ENCODE assay signal across 15 cellular contexts in the genomic region with DNA sequence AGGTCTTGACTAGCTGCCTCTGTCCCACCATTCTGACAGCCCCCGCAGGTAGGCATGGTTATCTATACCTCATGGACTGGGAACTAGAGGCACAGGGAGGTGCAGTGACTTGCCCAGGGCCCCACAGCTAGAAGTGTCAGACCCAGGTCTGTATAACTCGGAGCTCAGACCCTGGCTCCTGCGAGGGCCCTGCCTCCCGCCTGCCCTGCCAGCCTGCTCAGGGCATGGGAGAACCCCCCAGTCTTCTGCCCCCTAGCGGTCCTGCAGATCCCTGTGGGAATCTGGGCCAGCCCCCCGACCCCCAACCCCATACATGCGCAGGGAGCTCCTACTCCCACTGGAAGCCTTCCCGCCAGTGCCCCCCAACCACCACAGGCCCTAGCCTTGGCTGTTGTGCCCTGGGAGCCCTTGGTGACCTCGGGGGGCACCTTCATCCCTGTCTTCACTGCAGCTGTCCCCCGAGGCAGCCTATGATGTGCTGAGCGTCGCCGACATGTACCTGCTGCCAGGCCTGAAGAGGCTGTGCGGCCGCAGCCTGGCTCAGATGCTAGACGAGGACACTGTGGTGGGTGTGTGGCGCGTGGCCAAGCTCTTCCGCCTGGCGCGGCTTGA. TPM values are rescaled to one million over a fixed set of nuclear protein-coding genes. Genes with fewer than 3 reads are reported as not detected.
A peak's percentile ranks its signal among the peaks of the same experiment; 100 is the strongest.
DNase-seq lines count a peak whose midpoint lies in the region; ATAC-seq and TF ChIP-seq lines count a peak whose summit lies in the region.
"Had no signal": no experiment of that assay in that cellular context is flagged by ENCODE, and none has a peak within 500 bp of the region (broad histone marks: within the 10 kb centered on the region; RNA-seq: fewer than 3 reads in every experiment).

No MANE protein-coding gene starts in this region.

- H3K27ac Mint-ChIP-seq in activated B cell treated with CpG ODN at 0.5 μM for 24 hours: no peak overlapping the region
- no peak overlapping the region for H3K27ac Mint-ChIP-seq in stimulated activated effector memory CD8-positive, alpha-beta T cell treated with anti-CD3 and anti-CD28 coated beads, Interleukin-12 subunit alpha, Interleukin-12 subunit beta, amount 100 ng/mL, for 72 hours
- no peak overlapping the region for H3K27ac Mint-ChIP-seq in stimulated activated memory B cell treated with anti-CD40 and anti-IgM and Interleukin-4, amounts not matched to agents 10 μg/mL and 1 μg/mL and 100 μg/mL, for 72 hours
- H3K27ac Mint-ChIP-seq: activated naive CD8-positive, alpha-beta T cell treated with anti-CD3 and anti-CD28 coated beads, Interleukin-2, amount 50 U/mL, for 24 hours; IgD-negative memory B cell had no signal

- no peaks in the 10 kb centered on the region for H3K27me3 Mint-ChIP-seq in activated B cell treated with CpG ODN at 0.5 μM for 24 hours
- H3K27me3 Mint-ChIP-seq in stimulated activated memory B cell treated with anti-CD40 and anti-IgM and Interleukin-4, amounts not matched to agents 10 μg/mL and 1 μg/mL and 100 μg/mL, for 72 hours: no peaks in the 10 kb centered on the region
- H3K27me3 Mint-ChIP-seq: activated naive CD8-positive, alpha-beta T cell treated with anti-CD3 and anti-CD28 coated beads, Interleukin-2, amount 50 U/mL, for 24 hours; IgD-negative memory B cell had no signal

- peaks cover 27% of the 10 kb centered on the region for H3K4me1 Mint-ChIP-seq in activated B cell treated with CpG ODN at 0.5 μM for 24 hours
- peaks cover 25% of the 10 kb centered on the region for H3K4me1 Mint-ChIP-seq in stimulated activated effector memory CD8-positive, alpha-beta T cell treated with anti-CD3 and anti-CD28 coated beads, Interleukin-12 subunit alpha, Interleukin-12 subunit beta, amount 100 ng/mL, for 72 hours
- H3K4me1 Mint-ChIP-seq in stimulated activated memory B cell treated with anti-CD40 and anti-IgM and Interleukin-4, amounts not matched to agents 10 μg/mL and 1 μg/mL and 100 μg/mL, for 72 hours: peaks cover 40% of the 10 kb centered on the region

- H3K4me3 ChIP-seq in MG63: no peak overlapping the region
- H3K4me3 ChIP-seq: lower lobe of right lung, thoracic aorta had no signal

- no peaks in the 10 kb centered on the region for H3K9me3 ChIP-seq in MG63
- H3K9me3 ChIP-seq: lower lobe of right lung, thoracic aorta had no signal

- CTCF ChIA-PET in activated B cell treated with CpG ODN at 0.5 μM for 24 hours (lab: Charles Lee): interaction anchor here (1.0 to 1.4 kb wide), 3 partner anchors 16 to 105 kb away, joined by 3 read pairs; no protein-coding TSS in a partner anchor

- peaks cover 32% of the 10 kb centered on the region for H3K36me3 Mint-ChIP-seq in activated B cell treated with CpG ODN at 0.5 μM for 24 hours (ENCODE audit: low read depth)
- H3K36me3 Mint-ChIP-seq in stimulated activated effector memory CD8-positive, alpha-beta T cell treated with anti-CD3 and anti-CD28 coated beads, Interleukin-12 subunit alpha, Interleukin-12 subunit beta, amount 100 ng/mL, for 72 hours: peaks cover 12% of the 10 kb centered on the region
- peaks cover 23% of the 10 kb centered on the region for H3K36me3 Mint-ChIP-seq in stimulated activated memory B cell treated with anti-CD40 and anti-IgM and Interleukin-4, amounts not matched to agents 10 μg/mL and 1 μg/mL and 100 μg/mL, for 72 hours

- no peaks in the 10 kb centered on the region for H3K27me3 ChIP-seq in MG63

- H3K9me3 Mint-ChIP-seq in activated B cell treated with CpG ODN at 0.5 μM for 24 hours: no peaks in the 10 kb centered on the region
- H3K9me3 Mint-ChIP-seq in stimulated activated effector memory CD8-positive, alpha-beta T cell treated with anti-CD3 and anti-CD28 coated beads, Interleukin-12 subunit alpha, Interleukin-12 subunit beta, amount 100 ng/mL, for 72 hours: no peaks in the 10 kb centered on the region
- H3K9me3 Mint-ChIP-seq in stimulated activated memory B cell treated with anti-CD40 and anti-IgM and Interleukin-4, amounts not matched to agents 10 μg/mL and 1 μg/mL and 100 μg/mL, for 72 hours: peaks cover 2% of the 10 kb centered on the region
- H3K9me3 Mint-ChIP-seq: activated naive CD8-positive, alpha-beta T cell treated with anti-CD3 and anti-CD28 coated beads, Interleukin-2, amount 50 U/mL, for 24 hours had no signal

- intact Hi-C loops in activated B cell treated with CpG ODN at 0.5 μM for 24 hours (cut with micrococcal nuclease): no loop called here

- no peak for ATAC-seq in activated B cell treated with CpG ODN at 0.5 μM for 24 hours (ENCODE audit: low read depth)
- peak; percentile 2 for ATAC-seq in stimulated activated effector memory CD8-positive, alpha-beta T cell treated with anti-CD3 and anti-CD28 coated beads, Interleukin-12 subunit alpha, Interleukin-12 subunit beta, amount 100 ng/mL, for 72 hours
- ATAC-seq in stimulated activated memory B cell treated with anti-CD40 and anti-IgM and Interleukin-4, amounts not matched to agents 10 μg/mL and 1 μg/mL and 100 μg/mL, for 72 hours: no peak
- ATAC-seq: activated naive CD8-positive, alpha-beta T cell treated with anti-CD3 and anti-CD28 coated beads, Interleukin-2, amount 50 U/mL, for 24 hours; HCT116; lower lobe of right lung had no signal

- peak; percentile 46 for DNase-seq in NCI-H82 (lab: John Stamatoyannopoulos, UW)
- DNase-seq in NCI-H82 treated with DMSO at 0.1 percent for 48 hours (lab: John Stamatoyannopoulos, UW; ENCODE audit: unreplicated experiment): no peak
- peak; percentile 13 for DNase-seq in activated B cell treated with CpG ODN at 0.5 μM for 24 hours
- peak; percentile 46 for DNase-seq in iPS-NIHi7 (ENCODE audit: extremely low spot score)
- no peak for DNase-seq in stimulated activated effector memory CD8-positive, alpha-beta T cell treated with anti-CD3 and anti-CD28 coated beads, Interleukin-12 subunit alpha, Interleukin-12 subunit beta, amount 100 ng/mL, for 72 hours (ENCODE audit: low spot score in 2 of 2)
- DNase-seq in MG63: no peak
- no peak for DNase-seq in stimulated activated CD4-positive, alpha-beta T cell treated with anti-CD3 and anti-CD28 coated beads, Interleukin-1b, Interleukin-23, amount 100 ng/mL, for 48 hours
- DNase-seq: 8988T; activated naive CD8-positive, alpha-beta T cell treated with anti-CD3 and anti-CD28 coated beads, Interleukin-2, amount 50 U/mL, for 24 hours; lower lobe of right lung; NCI-H2081 had no signal

- TF ChIP-seq CTCF in activated B cell treated with CpG ODN at 0.5 μM for 24 hours (IDR thresholded peaks at IDR 0.05): no peak

- peaks cover 14% of the 10 kb centered on the region for H3K36me3 ChIP-seq in MG63

- H3K4me3 Mint-ChIP-seq in activated B cell treated with CpG ODN at 0.5 μM for 24 hours: no peak overlapping the region
- no peak overlapping the region for H3K4me3 Mint-ChIP-seq in stimulated activated effector memory CD8-positive, alpha-beta T cell treated with anti-CD3 and anti-CD28 coated beads, Interleukin-12 subunit alpha, Interleukin-12 subunit beta, amount 100 ng/mL, for 72 hours
- H3K4me3 Mint-ChIP-seq in stimulated activated memory B cell treated with anti-CD40 and anti-IgM and Interleukin-4, amounts not matched to agents 10 μg/mL and 1 μg/mL and 100 μg/mL, for 72 hours: no peak overlapping the region
- H3K4me3 Mint-ChIP-seq: activated naive CD8-positive, alpha-beta T cell treated with anti-CD3 and anti-CD28 coated beads, Interleukin-2, amount 50 U/mL, for 24 hours had no signal

- POLR2A ChIA-PET in activated B cell treated with CpG ODN at 0.5 μM for 24 hours (lab: Charles Lee): interaction anchor here (0.6 kb wide), 2 partner anchors 22 to 82 kb away, joined by 4 to 5 read pairs; a partner anchor contains a TSS

RNA-seq across cellular contexts. Expression of a gene that starts 6.9 kb away (rescaled TPM):
- total RNA-seq in activated B cell treated with CpG ODN at 0.5 μM for 24 hours: 36.1 and 42.0 TPM in 2 replicates
- total RNA-seq in MG63 (2014; rRNA removed; shearing (Covaris generic); ENCODE audit: low replicate concordance): 16.0 and 21.0 TPM in 2 replicates

RNA-seq across cellular contexts. Expression of a gene that starts 50.7 kb away (rescaled TPM):
- 3.3 and 3.7 TPM in 2 replicates for total RNA-seq in activated B cell treated with CpG ODN at 0.5 μM for 24 hours
- 70.4 and 84.7 TPM in 2 replicates for total RNA-seq in MG63 (2014; rRNA removed; shearing (Covaris generic); ENCODE audit: low replicate concordance)

Comparison
In these comparisons a context has a peak if more than half of its experiments do, and no peak if none do; other contexts are left out.
1. DNase-seq: peak in NCI-H82 (single experiment), activated B cell treated with CpG ODN at 0.5 μM for 24 hours (single experiment) and iPS-NIHi7 (single experiment); none in NCI-H82 treated with DMSO at 0.1 percent for 48 hours (single experiment), stimulated activated effector memory CD8-positive, alpha-beta T cell treated with anti-CD3 and anti-CD28 coated beads, Interleukin-12 subunit alpha, Interleukin-12 subunit beta, amount 100 ng/mL, for 72 hours (0 of 2), MG63 (single experiment) and stimulated activated CD4-positive, alpha-beta T cell treated with anti-CD3 and anti-CD28 coated beads, Interleukin-1b, Interleukin-23, amount 100 ng/mL, for 48 hours (single experiment).
2. RNA of a gene that starts 50.7 kb away (total RNA-seq): 70.4 to 84.7 TPM in MG63; 3.3 to 3.7 TPM in activated B cell treated with CpG ODN at 0.5 μM for 24 hours; every median in the first group is over 10 times any median in the second.